8 cellular contexts compared by ENCODE assay signal in genomic region chr1:15836511-15836771, GRCh38. TPM values are rescaled to one million over a fixed set of nuclear protein-coding genes. Genes with fewer than 3 reads are reported as not detected.
A peak's percentile ranks its signal among the peaks of the same experiment; 100 is the strongest.
DNase-seq lines count a peak whose midpoint lies in the region; ATAC-seq and TF ChIP-seq lines count a peak whose summit lies in the region.
"Not testable (repeated sequence)": the region's sequence is repeated elsewhere in the genome, so short reads cannot be mapped to it uniquely, and the experiment has no call there.

No MANE protein-coding gene starts in this region.

- not testable (repeated sequence) for H2BK120ac ChIP-seq in IMR-90 (ENCODE audit: low read depth, low read length)

- H3K27ac ChIP-seq in BLaER1 treated with 17β-estradiol and CSF1 and Interleukin-3, amounts not matched to agents 10 nM and 100 nM, result peak overlapping the region; percentile 81 to 100 (median 99); a peak in 21 of 22 replicates
- not testable (repeated sequence) for H3K27ac ChIP-seq in IMR-90 (ENCODE audit: insufficient read depth, low read length)
- H3K27ac ChIP-seq in VCaP (peak overlapping the region; percentile 100), liver (ENCODE audit: low read depth in 1 of 2, low read length in 2 of 2) (peak overlapping the region; percentile 99 to 100), temporal lobe (ENCODE audit: low read depth, low read length) (peak overlapping the region; percentile 99)

- H3K4me3 Mint-ChIP-seq in osteocyte (ENCODE audit: unreplicated experiment), result peak overlapping the region; percentile 93

- CTCF ChIA-PET in IMR-90 (lab: Yijun Ruan, JAX), result not testable (repeated sequence)

- in situ Hi-C loops in IMR-90 (cut with MboI; ENCODE audit: low sequenced_read_pairs); astrocyte of the cerebellum (cut with HindIII; ENCODE audit: low sequenced_read_pairs): not testable (repeated sequence)

- not testable (repeated sequence) for H3K9me3 Mint-ChIP-seq in osteocyte (ENCODE audit: unreplicated experiment)

- H3K9me3 ChIP-seq in BLaER1 treated with 17β-estradiol and CSF1 and Interleukin-3, amounts not matched to agents 10 nM and 100 nM (replicated peaks in 1 of 11); IMR-90 (ENCODE audit: control insufficient read depth, insufficient read depth, low read length); liver (ENCODE audit: control insufficient read depth in 4 of 4, low read length in 3 of 4): not testable (repeated sequence)

- peak overlapping the region; percentile 49 to 91 (median 70) for H3K4me3 ChIP-seq in BLaER1 treated with 17β-estradiol and CSF1 and Interleukin-3, amounts not matched to agents 10 nM and 100 nM
- not testable (repeated sequence) for H3K4me3 ChIP-seq in IMR-90 (ENCODE audit: insufficient read depth, low read depth, low read length)
- H3K4me3 ChIP-seq in astrocyte of the cerebellum (ENCODE audit: low read depth, low read length) (peak overlapping the region; percentile 42), epithelial cell of proximal tubule (ENCODE audit: low read depth, low read length) (peak overlapping the region; percentile 60), liver (ENCODE audit: low read depth in 1 of 3, low read length in 3 of 3) (peak overlapping the region; percentile 40 to 73 (median 50))

- TF ChIP-seq CTCF in IMR-90 (conservative IDR thresholded peaks at IDR 0.05; ENCODE audit: low read depth, low read length); VCaP (conservative IDR thresholded peaks at IDR 0.05); astrocyte of the cerebellum (IDR thresholded peaks at IDR 0.05; ENCODE audit: low read depth, low read length, missing control alignments); epithelial cell of proximal tubule (conservative IDR thresholded peaks at IDR 0.05; ENCODE audit: low read depth, low read length); liver (IDR thresholded peaks at IDR 0.05; ENCODE audit: low read depth, low read length, missing input control); osteocyte (IDR thresholded peaks at IDR 0.05): not testable (repeated sequence)

- peak overlapping the region; percentile 88; the same call in 1 of the 2 replicates for H3K23ac ChIP-seq in IMR-90 (ENCODE audit: low read depth, low read length)

- intact Hi-C loops in IMR-90 (cut with micrococcal nuclease), result not testable (repeated sequence)

- H3K36me3 ChIP-seq in BLaER1 treated with 17β-estradiol and CSF1 and Interleukin-3, amounts not matched to agents 10 nM and 100 nM; IMR-90 (ENCODE audit: control insufficient read depth, insufficient read depth, low read length); liver (ENCODE audit: control insufficient read depth in 4 of 4, insufficient read depth in 3 of 4, low read depth in 1 of 4, low read length in 3 of 4): not testable (repeated sequence)

- not testable (repeated sequence) for BruUV-seq in IMR-90 (replicated peaks; lab: Mats Ljungman, UMichigan)

- not testable (repeated sequence) for TF ChIP-seq POLR2A in IMR-90 (IDR thresholded peaks at IDR 0.05; ENCODE audit: low read depth, low read length)

- H3K27me3 ChIP-seq in BLaER1 treated with 17β-estradiol and CSF1 and Interleukin-3, amounts not matched to agents 10 nM and 100 nM; IMR-90 (ENCODE audit: control insufficient read depth, insufficient read depth, low read length); liver (ENCODE audit: control insufficient read depth in 4 of 4, insufficient read depth in 4 of 4, low read length in 3 of 4): not testable (repeated sequence)

- not testable (repeated sequence) for H3K18ac ChIP-seq in IMR-90 (ENCODE audit: low read depth, low read length)

- not testable (repeated sequence) for H2BK5ac ChIP-seq in IMR-90 (ENCODE audit: low read depth, low read length, poor library complexity, severe bottlenecking)

- dilution Hi-C loops in IMR-90 (cut with HindIII; ENCODE audit: low sequenced_read_pairs, unreplicated experiment), result not testable (repeated sequence)

- TF ChIP-seq RAD21 in IMR-90 (IDR thresholded peaks at IDR 0.05; ENCODE audit: low read length); liver (IDR thresholded peaks at IDR 0.05): not testable (repeated sequence)

- peak overlapping the region; percentile 98 for H2AFZ ChIP-seq in IMR-90 (replicated peaks; ENCODE audit: low read length, poor library complexity)

- peak overlapping the region; percentile 82 to 99 (median 96); a peak in 21 of 22 replicates for H3K9ac ChIP-seq in BLaER1 treated with 17β-estradiol and CSF1 and Interleukin-3, amounts not matched to agents 10 nM and 100 nM
- not testable (repeated sequence) for H3K9ac ChIP-seq in IMR-90 (ENCODE audit: low read depth, low read length); liver (ENCODE audit: low read depth in 1 of 2, low read length in 2 of 2)

- H4K5ac ChIP-seq in IMR-90 (ENCODE audit: low read depth, low read length), result not testable (repeated sequence)

- not testable (repeated sequence) for H3K27me3 Mint-ChIP-seq in osteocyte (ENCODE audit: unreplicated experiment)

- H3K4me2 ChIP-seq in BLaER1 treated with 17β-estradiol and CSF1 and Interleukin-3, amounts not matched to agents 10 nM and 100 nM, result peak overlapping the region; percentile 82 to 97 (median 89)
- not testable (repeated sequence) for H3K4me2 ChIP-seq in IMR-90 (ENCODE audit: low read depth, low read length)

- 0 out of 2 replicates have a peak overlapping the region, but pooled peaks have one; percentile 41 for H2AK5ac ChIP-seq in IMR-90 (ENCODE audit: low read depth, low read length)

- POLR2A ChIA-PET in IMR-90 (lab: Charles Lee; ENCODE audit: unreplicated experiment), result not testable (repeated sequence)

- H3K4ac ChIP-seq in IMR-90 (ENCODE audit: low read depth, low read length), result not testable (repeated sequence)

- H2BK20ac ChIP-seq in IMR-90 (ENCODE audit: low read depth, low read length), result not testable (repeated sequence)

- H3K27ac Mint-ChIP-seq in osteocyte (ENCODE audit: unreplicated experiment), result peak overlapping the region; percentile 99

- H3K4me1 ChIP-seq in BLaER1 treated with 17β-estradiol and CSF1 and Interleukin-3, amounts not matched to agents 10 nM and 100 nM, result peaks cover 33 to 41% (median 35%) of the 10 kb centered on the region in 10 experiments
- not testable (repeated sequence) for H3K4me1 ChIP-seq in IMR-90 (ENCODE audit: control insufficient read depth, insufficient read depth, low read length)
- H3K4me1 ChIP-seq in liver (ENCODE audit: control insufficient read depth in 4 of 4, insufficient read depth in 4 of 4, low read length in 3 of 4), result peaks cover under 1 to 15% (median 7%) of the 10 kb centered on the region in 4 donors

- not testable (repeated sequence) for H3K36me3 Mint-ChIP-seq in osteocyte (ENCODE audit: unreplicated experiment)

- H3K79me1 ChIP-seq in IMR-90 (ENCODE audit: low read depth in 1 of 2, low read length in 2 of 2), result peaks cover 5 to 24% of the 10 kb centered on the region in 2 experiments; a peak in 3 of 4 replicates

- H3K56ac ChIP-seq in IMR-90 (ENCODE audit: extremely low read depth, insufficient read depth, low read length), result not testable (repeated sequence)

- not testable (repeated sequence) for H3K9me1 ChIP-seq in IMR-90 (ENCODE audit: insufficient read depth, low read length)

- peak overlapping the region; percentile 88 to 97; a peak in 3 of 4 replicates for H4K8ac ChIP-seq in IMR-90 (ENCODE audit: low read depth in 2 of 2, low read length in 2 of 2)

- H2BK15ac ChIP-seq in IMR-90 (ENCODE audit: low read depth, low read length), result not testable (repeated sequence)

- H4K20me1 ChIP-seq in BLaER1 treated with 17β-estradiol and CSF1 and Interleukin-3, amounts not matched to agents 10 nM and 100 nM; IMR-90 (ENCODE audit: insufficient read depth, low read length): not testable (repeated sequence)

- not testable (repeated sequence) for DNase-seq in IMR-90; astrocyte of the cerebellum (ENCODE audit: low read depth); epithelial cell of proximal tubule (ENCODE audit: low read depth); osteocyte (ENCODE audit: extremely low spot score, unreplicated experiment)

- 99% methylated on average over 8 of the region's 14 CpGs; no CpG with 5 or more reads in 1 of the 2 experiments for WGBS in IMR-90 (ENCODE audit: extremely low coverage in 2 of 2, insufficient read length in 1 of 2), 2 experiments
- 59% methylated on average over 14 of the region's 14 CpGs for WGBS in liver

- H3K14ac ChIP-seq in IMR-90 (replicated peaks; ENCODE audit: low read depth, low read length), result not testable (repeated sequence)

- H2AK9ac ChIP-seq in IMR-90 (replicated peaks; ENCODE audit: low read depth, low read length, poor library complexity), result not testable (repeated sequence)

- H3K4me1 Mint-ChIP-seq in osteocyte (ENCODE audit: unreplicated experiment), result peaks cover 24% of the 10 kb centered on the region

- not testable (repeated sequence) for ATAC-seq in IMR-90 (ENCODE audit: low read depth)

- peak overlapping the region; percentile 90; the same call in 1 of the 2 replicates for H4K91ac ChIP-seq in IMR-90 (ENCODE audit: insufficient read depth, low read depth, low read length)

RNA-seq across cellular contexts. Expression of gene SPEN, which starts 11.1 kb away (rescaled TPM):
- 15.8 and 20.3 TPM in 2 replicates for total RNA-seq in IMR-90 (2012; rRNA removed)
- polyA plus RNA-seq in IMR-90 (2012; rRNA removed), result 7.6 and 9.4 TPM in 2 replicates
- polyA plus RNA-seq in IMR-90 (2012; cell fraction: cytosol; rRNA removed), result 1.7 and 3.2 TPM in 2 replicates
- polyA plus RNA-seq in IMR-90 (2012; cell fraction: nucleus; rRNA removed; ENCODE audit: low replicate concordance), result 24.4 and 38.3 TPM in 2 replicates
- total RNA-seq in epithelial cell of proximal tubule, result 10.4 and 10.6 TPM in 2 replicates
- 10 to 100 TPM; 17.9 to 29.4 TPM for total RNA-seq in liver
- 10 to 100 TPM in 1 of 2 donors, 1 to 10 TPM in 1; 7.4 to 12.4 TPM for polyA plus RNA-seq in liver
- total RNA-seq in osteocyte, result 54.0 and 59.8 TPM in 2 replicates
- 75.0 TPM for total RNA-seq in temporal lobe

RNA-seq across cellular contexts. Expression of gene UQCRHL, which starts 29.0 kb away (rescaled TPM):
- total RNA-seq in IMR-90 (2012; rRNA removed), result 1.4 and 2.8 TPM in 2 replicates
- polyA plus RNA-seq in IMR-90 (2012; rRNA removed), result 2.4 and 2.6 TPM in 2 replicates
- polyA plus RNA-seq in IMR-90 (2012; cell fraction: cytosol; rRNA removed), result 0.44 and 0.71 TPM in 2 replicates
- 0.13 and 1.4 TPM in 2 replicates for polyA plus RNA-seq in IMR-90 (2012; cell fraction: nucleus; rRNA removed; ENCODE audit: low replicate concordance)
- 1.4 and 2.0 TPM in 2 replicates for total RNA-seq in epithelial cell of proximal tubule
- total RNA-seq in liver, result 1 to 10 TPM in 1 of 2 donors, under 1 TPM in 1; 0.84 to 2.9 TPM
- 1 to 10 TPM in 1 of 2 donors, under 1 TPM in 1; 0.50 to 1.9 TPM for polyA plus RNA-seq in liver
- 1.5 and 1.6 TPM in 2 replicates for total RNA-seq in osteocyte
- 1.2 TPM for total RNA-seq in temporal lobe
